Comparison of ENCODE assay signal across 1 cellular context in the genomic region with DNA sequence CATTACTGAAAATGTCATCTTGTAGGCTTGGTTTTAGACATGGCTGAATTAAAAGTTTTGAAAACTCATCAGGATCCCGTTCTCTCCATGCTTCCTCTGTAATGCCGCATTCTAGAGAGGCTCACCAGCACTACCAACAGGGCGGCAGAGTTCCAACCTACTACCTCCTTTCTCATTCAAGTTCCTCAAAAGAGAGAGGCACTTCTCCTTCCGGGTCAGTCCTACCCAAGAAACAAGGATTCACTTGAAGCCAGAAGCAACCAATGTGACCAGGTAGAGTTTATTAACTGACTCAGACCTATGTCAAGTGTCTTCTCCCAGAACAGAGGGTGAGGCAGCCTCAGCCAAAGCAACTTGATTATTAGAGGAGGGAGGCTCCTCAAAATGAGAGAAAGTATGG.
TF ChIP-seq lines count a peak whose summit lies in the region.

No MANE protein-coding gene starts in this region.

TF ChIP-seq in GM23338, 12 proteins besides CTCF, POLR2A, EP300 and RAD21 (continued from another document):
- no peak for TF ChIP-seq JUNB (IDR thresholded peaks at IDR 0.05; ENCODE audit: unreplicated experiment)
- no peak for TF ChIP-seq ETS1 (IDR thresholded peaks at IDR 0.05)
- TF ChIP-seq STAT1 (IDR thresholded peaks at IDR 0.05; ENCODE audit: unreplicated experiment) = no peak
- TF ChIP-seq CREB1 (CRISPR knock-in tag; IDR thresholded peaks at IDR 0.05; ENCODE audit: low read depth) = no peak
- no peak for TF ChIP-seq POLR2AphosphoS5 (IDR thresholded peaks at IDR 0.05; ENCODE audit: low read depth)
- no peak for TF ChIP-seq ZNF114 (CRISPR knock-in tag; IDR thresholded peaks at IDR 0.05)
- no peak for TF ChIP-seq NANOG (IDR thresholded peaks at IDR 0.05; ENCODE audit: borderline replicate concordance)
- no peak for TF ChIP-seq EZH2phosphoT487 (IDR thresholded peaks at IDR 0.05; ENCODE audit: unreplicated experiment)
- no peak for TF ChIP-seq EZH2 (IDR thresholded peaks at IDR 0.05; ENCODE audit: low read depth, unreplicated experiment)
- TF ChIP-seq, protein P1, sequence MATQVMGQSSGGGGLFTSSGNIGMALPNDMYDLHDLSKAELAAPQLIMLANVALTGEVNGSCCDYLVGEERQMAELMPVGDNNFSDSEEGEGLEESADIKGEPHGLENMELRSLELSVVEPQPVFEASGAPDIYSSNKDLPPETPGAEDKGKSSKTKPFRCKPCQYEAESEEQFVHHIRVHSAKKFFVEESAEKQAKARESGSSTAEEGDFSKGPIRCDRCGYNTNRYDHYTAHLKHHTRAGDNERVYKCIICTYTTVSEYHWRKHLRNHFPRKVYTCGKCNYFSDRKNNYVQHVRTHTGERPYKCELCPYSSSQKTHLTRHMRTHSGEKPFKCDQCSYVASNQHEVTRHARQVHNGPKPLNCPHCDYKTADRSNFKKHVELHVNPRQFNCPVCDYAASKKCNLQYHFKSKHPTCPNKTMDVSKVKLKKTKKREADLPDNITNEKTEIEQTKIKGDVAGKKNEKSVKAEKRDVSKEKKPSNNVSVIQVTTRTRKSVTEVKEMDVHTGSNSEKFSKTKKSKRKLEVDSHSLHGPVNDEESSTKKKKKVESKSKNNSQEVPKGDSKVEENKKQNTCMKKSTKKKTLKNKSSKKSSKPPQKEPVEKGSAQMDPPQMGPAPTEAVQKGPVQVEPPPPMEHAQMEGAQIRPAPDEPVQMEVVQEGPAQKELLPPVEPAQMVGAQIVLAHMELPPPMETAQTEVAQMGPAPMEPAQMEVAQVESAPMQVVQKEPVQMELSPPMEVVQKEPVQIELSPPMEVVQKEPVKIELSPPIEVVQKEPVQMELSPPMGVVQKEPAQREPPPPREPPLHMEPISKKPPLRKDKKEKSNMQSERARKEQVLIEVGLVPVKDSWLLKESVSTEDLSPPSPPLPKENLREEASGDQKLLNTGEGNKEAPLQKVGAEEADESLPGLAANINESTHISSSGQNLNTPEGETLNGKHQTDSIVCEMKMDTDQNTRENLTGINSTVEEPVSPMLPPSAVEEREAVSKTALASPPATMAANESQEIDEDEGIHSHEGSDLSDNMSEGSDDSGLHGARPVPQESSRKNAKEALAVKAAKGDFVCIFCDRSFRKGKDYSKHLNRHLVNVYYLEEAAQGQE (IDR thresholded peaks at IDR 0.05; ENCODE audit: unreplicated experiment) = no peak
TF ChIP-seq in GM23338: peak in this region for 0.
